Comparison of ENCODE assay signal across 1 cellular context in the genomic region with DNA sequence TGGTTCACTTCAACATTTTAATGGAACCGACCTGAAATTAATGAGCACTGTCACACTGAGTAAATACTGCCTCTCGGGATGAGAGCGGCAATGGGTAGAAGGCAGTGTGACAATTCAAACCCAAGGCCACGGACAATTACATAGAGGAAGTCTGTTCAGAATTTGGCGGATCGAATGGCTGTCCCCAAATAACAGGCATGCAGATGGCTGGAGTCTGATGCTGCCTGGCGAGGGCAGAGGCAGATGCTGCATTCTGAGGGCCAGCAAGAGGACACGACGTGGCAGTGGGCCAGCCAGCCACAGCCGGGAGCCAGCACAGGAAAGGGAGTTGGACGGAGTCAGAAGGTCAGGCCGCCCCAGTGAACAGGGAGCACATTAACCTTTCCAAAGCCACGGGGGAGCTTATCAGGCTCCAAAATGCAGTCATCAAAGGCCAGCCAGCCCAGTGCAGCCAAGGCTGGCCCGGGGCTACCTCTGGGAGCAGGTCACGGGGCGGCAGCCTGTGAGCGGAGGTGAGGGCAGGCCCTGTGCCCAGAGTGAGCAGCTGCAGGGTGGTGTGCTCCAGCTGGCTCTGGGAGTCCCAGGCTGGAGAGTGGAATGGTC.
A peak's percentile ranks its signal among the peaks of the same experiment; 100 is the strongest.
TF ChIP-seq lines count a peak whose summit lies in the region.

No MANE protein-coding gene starts in this region.

TF ChIP-seq in SK-N-SH, 30 proteins besides CTCF, POLR2A, EP300 and RAD21:
- TF ChIP-seq FOXM1 (IDR thresholded peaks at IDR 0.05; ENCODE audit: low read depth) (no peak), MXI1 (IDR thresholded peaks at IDR 0.05; ENCODE audit: low read depth, low read length) (peak; percentile 84; the same call in 1 of the 2 replicates), GATA2 (CRISPR knock-in tag; IDR thresholded peaks at IDR 0.05) (peak; percentile 79), GABPA (IDR thresholded peaks at IDR 0.05; ENCODE audit: low read depth) (no peak), CHD2 (IDR thresholded peaks at IDR 0.05; ENCODE audit: low read length, partially characterized antibody) (peak; percentile 68), MEF2A (IDR thresholded peaks at IDR 0.05; ENCODE audit: borderline replicate concordance, low read depth) (no peak), FOXJ3 (CRISPR knock-in tag; IDR thresholded peaks at IDR 0.05) (peak; percentile 53), RCOR1 (IDR thresholded peaks at IDR 0.05; ENCODE audit: low read length) (peak; percentile 70), ELF1 (IDR thresholded peaks at IDR 0.05) (no peak), EZH2phosphoT487 (IDR thresholded peaks at IDR 0.05; ENCODE audit: borderline replicate concordance, low read depth) (no peak), JUND (IDR thresholded peaks at IDR 0.05) (no peak)
